1 cellular context compared by ENCODE assay signal in the genomic region with DNA sequence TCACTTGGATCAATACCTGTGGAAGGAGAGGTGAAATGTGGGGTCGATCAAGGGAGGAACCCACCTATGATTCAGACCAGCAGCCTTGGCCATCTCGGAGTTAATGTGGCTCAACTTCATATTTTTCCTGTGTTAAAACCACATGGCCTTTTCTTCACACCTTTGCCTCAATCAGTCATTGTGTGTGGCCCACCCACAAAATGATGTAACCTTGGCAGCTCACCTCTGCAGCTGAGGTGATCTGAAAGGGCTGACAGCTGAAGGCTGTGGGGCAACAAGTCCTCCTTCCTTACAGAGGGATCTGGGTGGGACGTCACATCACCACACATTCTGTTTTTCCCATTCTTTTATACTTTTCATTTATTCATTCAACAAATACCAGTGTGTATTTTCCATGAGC.
TF ChIP-seq lines count a peak whose summit lies in the region.

No MANE protein-coding gene starts in this region.

TF ChIP-seq in H1, 55 proteins besides CTCF, POLR2A, EP300 and RAD21:
- TF ChIP-seq CTBP2 (IDR thresholded peaks at IDR 0.05; ENCODE audit: borderline replicate concordance, insufficient read depth, insufficient read length, low read length) (no peak), SIX5 (IDR thresholded peaks at IDR 0.05; ENCODE audit: low read depth, low read length) (no peak), ASH2L (IDR thresholded peaks at IDR 0.05; ENCODE audit: low read length) (no peak), GTF2F1 (IDR thresholded peaks at IDR 0.05; ENCODE audit: borderline replicate concordance, low read depth, low read length) (no peak), KDM4A (IDR thresholded peaks at IDR 0.05; ENCODE audit: low read depth, low read length, severe bottlenecking) (no peak)
- TF ChIP-seq, protein P1, sequence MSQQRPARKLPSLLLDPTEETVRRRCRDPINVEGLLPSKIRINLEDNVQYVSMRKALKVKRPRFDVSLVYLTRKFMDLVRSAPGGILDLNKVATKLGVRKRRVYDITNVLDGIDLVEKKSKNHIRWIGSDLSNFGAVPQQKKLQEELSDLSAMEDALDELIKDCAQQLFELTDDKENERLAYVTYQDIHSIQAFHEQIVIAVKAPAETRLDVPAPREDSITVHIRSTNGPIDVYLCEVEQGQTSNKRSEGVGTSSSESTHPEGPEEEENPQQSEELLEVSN (IDR thresholded peaks at IDR 0.05): peak; percentile 36; the same call in 1 of the 2 replicates
